In genomic region chr1:31628931-31629582, GRCh38 we compare ENCODE assay signal across 29 cellular contexts. TPM values are rescaled to one million over a fixed set of nuclear protein-coding genes. Genes with fewer than 3 reads are reported as not detected.
DNase-seq lines count a peak whose midpoint lies in the region; ATAC-seq and TF ChIP-seq lines count a peak whose summit lies in the region.
"Had no signal": no experiment of that assay in that cellular context is flagged by ENCODE, and none has a peak within 500 bp of the region (broad histone marks: within the 10 kb centered on the region; RNA-seq: fewer than 3 reads in every experiment).

No MANE protein-coding gene starts in this region.

- no peak overlapping the region for H3K4me3 ChIP-seq in BE2C (ENCODE audit: low read depth, low read length)
- H3K4me3 ChIP-seq in left lung = no peak overlapping the region
- no peak overlapping the region for H3K4me3 ChIP-seq in skeletal muscle tissue (ENCODE audit: low read length in 3 of 3)
- H3K4me3 ChIP-seq: PC-9, skin epidermis had no signal

- TF ChIP-seq CTCF in BE2C (IDR thresholded peaks at IDR 0.05; ENCODE audit: low read depth, low read length) (no peak), left lung (IDR thresholded peaks at IDR 0.05) (no peak)

- DNase-seq in BE2C (peak; percentile 39), left lung (no peak)
- no peak for DNase-seq in effector CD4-positive, alpha-beta T cell
- no peak for DNase-seq in activated T-cell treated with anti-CD3 and anti-CD28 coated beads, Interleukin-2, amount 50 U/mL, for 48 hours
- DNase-seq: ACHN; activated B cell treated with CpG ODN at 0.5 μM for 24 hours; activated CD8-positive, alpha-beta memory T cell treated with anti-CD3 and anti-CD28 coated beads, Interleukin-2, amount 10 ng/mL, durations not matched to agents 7 days and 5 days; activated naive CD4-positive, alpha-beta T cell treated with anti-CD3 and anti-CD28 coated beads, Interleukin-2, amount 50 U/mL, for 16 hours; DMS153; glutamatergic neuron; kidney glomerular epithelial cell; mesendoderm; naive B cell; NCI-H1048; NCI-H187; NCI-H2171; NCI-H524; NK-92 treated with Interleukin-12 subunit alpha and Interleukin-12 subunit beta, amount 100 ng/mL, for 24 hours; PC-9; SIG-M5 had no signal

- H3K27ac ChIP-seq in left lung (peak overlapping the region; percentile 47 to 64), skeletal muscle tissue (ENCODE audit: low read depth, low read length) (peak overlapping the region; percentile 86)
- H3K27ac ChIP-seq: PC-9 had no signal

- peaks cover 31% of the 10 kb centered on the region for H3K4me1 ChIP-seq in BE2C
- H3K4me1 ChIP-seq in left lung = peaks cover 21 to 23% of the 10 kb centered on the region in 2 donors
- peaks cover 33 to 69% (median 61%) of the 10 kb centered on the region in 3 donors for H3K4me1 ChIP-seq in skeletal muscle tissue (ENCODE audit: control insufficient read depth in 3 of 3, insufficient read depth in 3 of 3, low read length in 3 of 3)

- intact Hi-C loops in left lung (cut with DNase I) = no loop called here

- no peaks in the 10 kb centered on the region for H3K27me3 ChIP-seq in BE2C
- H3K27me3 ChIP-seq in left lung = no peaks in the 10 kb centered on the region
- no peaks in the 10 kb centered on the region for H3K27me3 ChIP-seq in skeletal muscle tissue (ENCODE audit: control insufficient read depth in 3 of 3, insufficient read depth in 3 of 3, low read length in 3 of 3)

- peaks cover 10% of the 10 kb centered on the region for H3K36me3 ChIP-seq in BE2C
- H3K36me3 ChIP-seq in left lung = peaks cover 0 to 88% of the 10 kb centered on the region in 2 donors
- peaks cover 46 to 50% (median 47%) of the 10 kb centered on the region in 3 donors for H3K36me3 ChIP-seq in skeletal muscle tissue (ENCODE audit: control insufficient read depth in 3 of 3, insufficient read depth in 3 of 3, low read length in 3 of 3)

- no peak; the same call in 2 of the 3 replicates for ATAC-seq in SK-N-SH treated with all-trans-retinoic acid at 6 μM for 48 hours
- ATAC-seq in left lung = no peak
- no peak for ATAC-seq in HG02973 (IDR thresholded peaks at IDR 0.05; ENCODE audit: unreplicated experiment)
- ATAC-seq in HG03196 (IDR thresholded peaks at IDR 0.05; ENCODE audit: unreplicated experiment) = no peak
- ATAC-seq: activated CD8-positive, alpha-beta memory T cell treated with anti-CD3 and anti-CD28 coated beads, Interleukin-2, amount 10 ng/mL, durations not matched to agents 7 days and 5 days had no signal

- H3K9ac ChIP-seq in skeletal muscle tissue (ENCODE audit: low read depth in 1 of 3, low read length in 3 of 3) = no peak overlapping the region

- H3K9me3 ChIP-seq in BE2C = no peaks in the 10 kb centered on the region
- H3K9me3 ChIP-seq in left lung = no peaks in the 10 kb centered on the region
- H3K9me3 ChIP-seq in skeletal muscle tissue (ENCODE audit: control insufficient read depth in 3 of 3, low read length in 3 of 3) = no peaks in the 10 kb centered on the region

TF ChIP-seq in SK-N-SH treated with all-trans-retinoic acid at 6 μM for 48 hours, 23 proteins besides CTCF, POLR2A, EP300 and RAD21:
- TF ChIP-seq TCF4 (CRISPR knock-in tag; IDR thresholded peaks at IDR 0.05; ENCODE audit: borderline replicate concordance) (peak; percentile 83; the same call in 1 of the 2 replicates), ZNF70 (CRISPR knock-in tag; IDR thresholded peaks at IDR 0.05) (peak; percentile 28; the same call in 1 of the 2 replicates), PATZ1 (CRISPR knock-in tag; IDR thresholded peaks at IDR 0.05; ENCODE audit: borderline replicate concordance) (no peak)
- TF ChIP-seq, protein P1, sequence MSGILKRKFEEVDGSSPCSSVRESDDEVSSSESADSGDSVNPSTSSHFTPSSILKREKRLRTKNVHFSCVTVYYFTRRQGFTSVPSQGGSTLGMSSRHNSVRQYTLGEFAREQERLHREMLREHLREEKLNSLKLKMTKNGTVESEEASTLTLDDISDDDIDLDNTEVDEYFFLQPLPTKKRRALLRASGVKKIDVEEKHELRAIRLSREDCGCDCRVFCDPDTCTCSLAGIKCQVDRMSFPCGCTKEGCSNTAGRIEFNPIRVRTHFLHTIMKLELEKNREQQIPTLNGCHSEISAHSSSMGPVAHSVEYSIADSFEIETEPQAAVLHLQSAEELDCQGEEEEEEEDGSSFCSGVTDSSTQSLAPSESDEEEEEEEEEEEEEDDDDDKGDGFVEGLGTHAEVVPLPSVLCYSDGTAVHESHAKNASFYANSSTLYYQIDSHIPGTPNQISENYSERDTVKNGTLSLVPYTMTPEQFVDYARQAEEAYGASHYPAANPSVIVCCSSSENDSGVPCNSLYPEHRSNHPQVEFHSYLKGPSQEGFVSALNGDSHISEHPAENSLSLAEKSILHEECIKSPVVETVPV (CRISPR knock-in tag; IDR thresholded peaks at IDR 0.05) = no peak
- TF ChIP-seq, protein P2, sequence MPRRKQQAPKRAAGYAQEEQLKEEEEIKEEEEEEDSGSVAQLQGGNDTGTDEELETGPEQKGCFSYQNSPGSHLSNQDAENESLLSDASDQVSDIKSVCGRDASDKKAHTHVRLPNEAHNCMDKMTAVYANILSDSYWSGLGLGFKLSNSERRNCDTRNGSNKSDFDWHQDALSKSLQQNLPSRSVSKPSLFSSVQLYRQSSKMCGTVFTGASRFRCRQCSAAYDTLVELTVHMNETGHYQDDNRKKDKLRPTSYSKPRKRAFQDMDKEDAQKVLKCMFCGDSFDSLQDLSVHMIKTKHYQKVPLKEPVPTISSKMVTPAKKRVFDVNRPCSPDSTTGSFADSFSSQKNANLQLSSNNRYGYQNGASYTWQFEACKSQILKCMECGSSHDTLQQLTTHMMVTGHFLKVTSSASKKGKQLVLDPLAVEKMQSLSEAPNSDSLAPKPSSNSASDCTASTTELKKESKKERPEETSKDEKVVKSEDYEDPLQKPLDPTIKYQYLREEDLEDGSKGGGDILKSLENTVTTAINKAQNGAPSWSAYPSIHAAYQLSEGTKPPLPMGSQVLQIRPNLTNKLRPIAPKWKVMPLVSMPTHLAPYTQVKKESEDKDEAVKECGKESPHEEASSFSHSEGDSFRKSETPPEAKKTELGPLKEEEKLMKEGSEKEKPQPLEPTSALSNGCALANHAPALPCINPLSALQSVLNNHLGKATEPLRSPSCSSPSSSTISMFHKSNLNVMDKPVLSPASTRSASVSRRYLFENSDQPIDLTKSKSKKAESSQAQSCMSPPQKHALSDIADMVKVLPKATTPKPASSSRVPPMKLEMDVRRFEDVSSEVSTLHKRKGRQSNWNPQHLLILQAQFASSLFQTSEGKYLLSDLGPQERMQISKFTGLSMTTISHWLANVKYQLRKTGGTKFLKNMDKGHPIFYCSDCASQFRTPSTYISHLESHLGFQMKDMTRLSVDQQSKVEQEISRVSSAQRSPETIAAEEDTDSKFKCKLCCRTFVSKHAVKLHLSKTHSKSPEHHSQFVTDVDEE (CRISPR knock-in tag; IDR thresholded peaks at IDR 0.05) = peak; percentile 85; the same call in 1 of the 2 replicates

RNA-seq across cellular contexts. Expression of gene HCRTR1, which starts 11.6 kb away (rescaled TPM):
- polyA plus RNA-seq in BE2C (2012; ENCODE audit: insufficient read depth, insufficient read length, low read depth) = not detected
- total RNA-seq in left lung = not detected
- total RNA-seq in skeletal muscle tissue = not detected
- total RNA-seq: activated B cell treated with CpG ODN at 0.5 μM for 24 hours; activated CD8-positive, alpha-beta memory T cell treated with anti-CD3 and anti-CD28 coated beads, Interleukin-2, amount 10 ng/mL, durations not matched to agents 7 days and 5 days; H4; PC-9; progenitor cell of endocrine pancreas had no signal
- polyA plus RNA-seq: BJ, IgD-negative memory B cell had no signal

RNA-seq across cellular contexts. Expression of gene PEF1, which starts 15.6 kb away (rescaled TPM):
- polyA plus RNA-seq in BE2C (2012; ENCODE audit: insufficient read depth, insufficient read length, low read depth) = 94.0 TPM
- total RNA-seq in left lung = 10 to 100 TPM; 70.3 to 75.8 TPM
- total RNA-seq in skeletal muscle tissue = 44.9 TPM

RNA-seq across cellular contexts. Expression of gene TINAGL1, which starts 52.7 kb away (rescaled TPM):
- polyA plus RNA-seq in BE2C (2012; ENCODE audit: insufficient read depth, insufficient read length, low read depth) = 0.31 TPM
- total RNA-seq in left lung = 100 to 1,000 TPM in 1 of 2 donors, 10 to 100 TPM in 1; 66.6 to 106 TPM
- total RNA-seq in skeletal muscle tissue = 17.2 TPM
- total RNA-seq: activated B cell treated with CpG ODN at 0.5 μM for 24 hours; activated CD8-positive, alpha-beta memory T cell treated with anti-CD3 and anti-CD28 coated beads, Interleukin-2, amount 10 ng/mL, durations not matched to agents 7 days and 5 days had no signal
- polyA plus RNA-seq: IgD-negative memory B cell had no signal
